Comparison of ENCODE assay signal across 12 cellular contexts in genomic region chr20:58714340-58714922, GRCh38. TPM values are rescaled to one million over a fixed set of nuclear protein-coding genes. Genes with fewer than 3 reads are reported as not detected.
A peak's percentile ranks its signal among the peaks of the same experiment; 100 is the strongest.
DNase-seq lines count a peak whose midpoint lies in the region; ATAC-seq and TF ChIP-seq lines count a peak whose summit lies in the region.
"Had no signal": no experiment of that assay in that cellular context is flagged by ENCODE, and none has a peak within 500 bp of the region (broad histone marks: within the 10 kb centered on the region; RNA-seq: fewer than 3 reads in every experiment).

No MANE protein-coding gene starts in this region.

- CTCF ChIA-PET in activated CD8-positive, alpha-beta T cell treated with anti-CD3 and anti-CD28 coated beads, Interleukin-2, amount 10 ng/mL, durations not matched to agents 7 days and 5 days (lab: Charles Lee), result no interaction called here
- CTCF ChIA-PET in activated CD8-positive, alpha-beta T cell treated with anti-CD3 and anti-CD28 coated beads for 36 hours (lab: Charles Lee), result no interaction called here

- H3K4me1 Mint-ChIP-seq in activated CD8-positive, alpha-beta T cell treated with anti-CD3 and anti-CD28 coated beads, Interleukin-2, amount 10 ng/mL, durations not matched to agents 7 days and 5 days (ENCODE audit: low read depth), result no peaks in the 10 kb centered on the region
- no peaks in the 10 kb centered on the region for H3K4me1 Mint-ChIP-seq in activated CD8-positive, alpha-beta T cell treated with anti-CD3 and anti-CD28 coated beads for 36 hours (ENCODE audit: low read depth)
- no peaks in the 10 kb centered on the region for H3K4me1 Mint-ChIP-seq in activated naive CD8-positive, alpha-beta T cell treated with anti-CD3 and anti-CD28 coated beads, Interleukin-2, amount 50 U/mL, for 24 hours

- no peak overlapping the region for H3K27ac Mint-ChIP-seq in activated CD8-positive, alpha-beta T cell treated with anti-CD3 and anti-CD28 coated beads, Interleukin-2, amount 10 ng/mL, durations not matched to agents 7 days and 5 days
- H3K27ac Mint-ChIP-seq in activated CD8-positive, alpha-beta T cell treated with anti-CD3 and anti-CD28 coated beads for 36 hours, result no peak overlapping the region
- H3K27ac Mint-ChIP-seq in activated naive CD8-positive, alpha-beta T cell treated with anti-CD3 and anti-CD28 coated beads, Interleukin-2, amount 50 U/mL, for 24 hours, result no peak overlapping the region
- H3K27ac Mint-ChIP-seq: effector memory CD8-positive, alpha-beta T cell had no signal

- peaks cover 3% of the 10 kb centered on the region for H3K4me1 ChIP-seq in NT2/D1 (ENCODE audit: insufficient read depth, insufficient read length)
- no peaks in the 10 kb centered on the region for H3K4me1 ChIP-seq in right atrium auricular region

- POLR2A ChIA-PET in activated CD8-positive, alpha-beta T cell treated with anti-CD3 and anti-CD28 coated beads, Interleukin-2, amount 10 ng/mL, durations not matched to agents 7 days and 5 days (lab: Charles Lee), result no interaction called here
- POLR2A ChIA-PET in activated CD8-positive, alpha-beta T cell treated with anti-CD3 and anti-CD28 coated beads for 36 hours (lab: Charles Lee), result no interaction called here

- intact Hi-C loops in activated CD8-positive, alpha-beta T cell treated with anti-CD3 and anti-CD28 coated beads for 36 hours (cut with micrococcal nuclease), result no loop called here
- intact Hi-C loops in sciatic nerve (cut with DNase I), result no loop called here

- H3K4me3 ChIP-seq in NT2/D1 (ENCODE audit: insufficient read length, low read depth) (no peak overlapping the region), right atrium auricular region (no peak overlapping the region)

- H3K36me3 ChIP-seq in NT2/D1 (ENCODE audit: insufficient read depth, insufficient read length, low read length), result peaks cover 10% of the 10 kb centered on the region
- peaks cover 6% of the 10 kb centered on the region for H3K36me3 ChIP-seq in right atrium auricular region

- H3K9me3 Mint-ChIP-seq in activated CD8-positive, alpha-beta T cell treated with anti-CD3 and anti-CD28 coated beads, Interleukin-2, amount 10 ng/mL, durations not matched to agents 7 days and 5 days (ENCODE audit: insufficient read depth), result no peaks in the 10 kb centered on the region
- no peaks in the 10 kb centered on the region for H3K9me3 Mint-ChIP-seq in activated CD8-positive, alpha-beta T cell treated with anti-CD3 and anti-CD28 coated beads for 36 hours
- H3K9me3 Mint-ChIP-seq in activated naive CD8-positive, alpha-beta T cell treated with anti-CD3 and anti-CD28 coated beads, Interleukin-2, amount 50 U/mL, for 24 hours, result no peaks in the 10 kb centered on the region
- H3K9me3 Mint-ChIP-seq: effector memory CD8-positive, alpha-beta T cell had no signal

- no peaks in the 10 kb centered on the region for H3K27me3 Mint-ChIP-seq in activated CD8-positive, alpha-beta T cell treated with anti-CD3 and anti-CD28 coated beads, Interleukin-2, amount 10 ng/mL, durations not matched to agents 7 days and 5 days (ENCODE audit: low read depth)
- H3K27me3 Mint-ChIP-seq in activated CD8-positive, alpha-beta T cell treated with anti-CD3 and anti-CD28 coated beads for 36 hours, result no peaks in the 10 kb centered on the region
- no peaks in the 10 kb centered on the region for H3K27me3 Mint-ChIP-seq in activated naive CD8-positive, alpha-beta T cell treated with anti-CD3 and anti-CD28 coated beads, Interleukin-2, amount 50 U/mL, for 24 hours
- H3K27me3 Mint-ChIP-seq: effector memory CD8-positive, alpha-beta T cell had no signal

- H3K9me3 ChIP-seq in NT2/D1 (ENCODE audit: insufficient read depth, low read length) (no peaks in the 10 kb centered on the region), right atrium auricular region (no peaks in the 10 kb centered on the region)
- H3K9me3 ChIP-seq: neutrophil had no signal

- DNase-seq in activated CD8-positive, alpha-beta T cell treated with anti-CD3 and anti-CD28 coated beads, Interleukin-2, amount 10 ng/mL, durations not matched to agents 7 days and 5 days, result peak; percentile 15
- DNase-seq in activated CD8-positive, alpha-beta T cell treated with anti-CD3 and anti-CD28 coated beads for 36 hours, result no peak
- DNase-seq in NT2/D1 (ENCODE audit: low read depth, low spot score), result no peak
- DNase-seq in right atrium auricular region (ENCODE audit: low spot score), result peak; percentile 50
- DNase-seq in sciatic nerve (ENCODE audit: low spot score), result peak; percentile 44
- no peak for DNase-seq in cerebellar cortex (ENCODE audit: low spot score)
- DNase-seq in KG1 (lab: John Stamatoyannopoulos, UW), result no peak
- DNase-seq in activated naive CD8-positive, alpha-beta T cell treated with anti-CD3 and anti-CD28 coated beads, Interleukin-2, amount 50 U/mL, for 24 hours, result no peak
- DNase-seq: ACHN, anterior cingulate cortex had no signal

- H3K4me3 Mint-ChIP-seq in activated CD8-positive, alpha-beta T cell treated with anti-CD3 and anti-CD28 coated beads, Interleukin-2, amount 10 ng/mL, durations not matched to agents 7 days and 5 days, result no peak overlapping the region
- H3K4me3 Mint-ChIP-seq in activated CD8-positive, alpha-beta T cell treated with anti-CD3 and anti-CD28 coated beads for 36 hours, result no peak overlapping the region
- H3K4me3 Mint-ChIP-seq in activated naive CD8-positive, alpha-beta T cell treated with anti-CD3 and anti-CD28 coated beads, Interleukin-2, amount 50 U/mL, for 24 hours, result no peak overlapping the region
- H3K4me3 Mint-ChIP-seq: effector memory CD8-positive, alpha-beta T cell had no signal

- H3K27ac ChIP-seq in right atrium auricular region, result no peak overlapping the region
- H3K27ac ChIP-seq: neutrophil had no signal

- H3K9ac ChIP-seq in NT2/D1 (ENCODE audit: insufficient read length, low read depth), result peak overlapping the region; percentile 4

- H3K36me3 Mint-ChIP-seq in activated CD8-positive, alpha-beta T cell treated with anti-CD3 and anti-CD28 coated beads, Interleukin-2, amount 10 ng/mL, durations not matched to agents 7 days and 5 days (ENCODE audit: low read depth), result no peaks in the 10 kb centered on the region
- H3K36me3 Mint-ChIP-seq in activated CD8-positive, alpha-beta T cell treated with anti-CD3 and anti-CD28 coated beads for 36 hours (ENCODE audit: low read depth), result no peaks in the 10 kb centered on the region
- H3K36me3 Mint-ChIP-seq in activated naive CD8-positive, alpha-beta T cell treated with anti-CD3 and anti-CD28 coated beads, Interleukin-2, amount 50 U/mL, for 24 hours (ENCODE audit: low read depth), result no peaks in the 10 kb centered on the region

- no peaks in the 10 kb centered on the region for H3K27me3 ChIP-seq in NT2/D1 (ENCODE audit: insufficient read depth, insufficient read length)
- H3K27me3 ChIP-seq in right atrium auricular region, result no peaks in the 10 kb centered on the region
- H3K27me3 ChIP-seq: neutrophil had no signal

- no peak for ATAC-seq in activated CD8-positive, alpha-beta T cell treated with anti-CD3 and anti-CD28 coated beads, Interleukin-2, amount 10 ng/mL, durations not matched to agents 7 days and 5 days
- ATAC-seq in activated CD8-positive, alpha-beta T cell treated with anti-CD3 and anti-CD28 coated beads for 36 hours, result no peak
- no peak for ATAC-seq in sciatic nerve
- no peak for ATAC-seq in activated naive CD8-positive, alpha-beta T cell treated with anti-CD3 and anti-CD28 coated beads, Interleukin-2, amount 50 U/mL, for 24 hours
- ATAC-seq: effector memory CD8-positive, alpha-beta T cell had no signal

- no peak for TF ChIP-seq CTCF in activated CD8-positive, alpha-beta T cell treated with anti-CD3 and anti-CD28 coated beads for 36 hours (IDR thresholded peaks at IDR 0.05)
- no peak for TF ChIP-seq CTCF in right atrium auricular region (IDR thresholded peaks at IDR 0.05)

RNA-seq across cellular contexts. Expression of gene NPEPL1, which starts 21.8 kb away (rescaled TPM):
- total RNA-seq in activated CD8-positive, alpha-beta T cell treated with anti-CD3 and anti-CD28 coated beads, Interleukin-2, amount 10 ng/mL, durations not matched to agents 7 days and 5 days, result 10 to 100 TPM; 22.9 to 26.8 TPM
- total RNA-seq in activated CD8-positive, alpha-beta T cell treated with anti-CD3 and anti-CD28 coated beads for 36 hours, result 10 to 100 TPM; 15.4 to 17.1 TPM
- total RNA-seq in right atrium auricular region, result 10 to 100 TPM; 12.2 to 14.1 TPM
- 47.5 TPM for total RNA-seq in sciatic nerve

Comparison
In these comparisons a context has a peak if more than half of its experiments do, and no peak if none do; other contexts are left out.
1. DNase-seq: peak in activated CD8-positive, alpha-beta T cell treated with anti-CD3 and anti-CD28 coated beads, Interleukin-2, amount 10 ng/mL, durations not matched to agents 7 days and 5 days (single experiment), right atrium auricular region (single experiment) and sciatic nerve (single experiment); none in activated CD8-positive, alpha-beta T cell treated with anti-CD3 and anti-CD28 coated beads for 36 hours (single experiment), NT2/D1 (single experiment), cerebellar cortex (single experiment), KG1 (single experiment) and activated naive CD8-positive, alpha-beta T cell treated with anti-CD3 and anti-CD28 coated beads, Interleukin-2, amount 50 U/mL, for 24 hours (single experiment).